9 cellular contexts compared by ENCODE assay signal in genomic region chr11:66050581-66051231, GRCh38. TPM values are rescaled to one million over a fixed set of nuclear protein-coding genes. Genes with fewer than 3 reads are reported as not detected.
DNase-seq lines count a peak whose midpoint lies in the region; ATAC-seq and TF ChIP-seq lines count a peak whose summit lies in the region.
"Had no signal": no experiment of that assay in that cellular context is flagged by ENCODE, and none has a peak within 500 bp of the region (broad histone marks: within the 10 kb centered on the region; RNA-seq: fewer than 3 reads in every experiment).

No MANE protein-coding gene starts in this region.

- TF ChIP-seq CTCF in right atrium auricular region (IDR thresholded peaks at IDR 0.05) (no peak), uterus (IDR thresholded peaks at IDR 0.05) (no peak), GM10248 (IDR thresholded peaks at IDR 0.05; ENCODE audit: control extremely low read depth, extremely low read depth, low read depth, missing control alignments) (no peak)
- TF ChIP-seq CTCF in activated CD8-positive, alpha-beta T cell treated with anti-CD3 and anti-CD28 coated beads for 36 hours (IDR thresholded peaks at IDR 0.05) = no peak

- H3K4me3 ChIP-seq in right atrium auricular region (no peak overlapping the region), uterus (no peak overlapping the region)

- no peak for DNase-seq in right atrium auricular region (ENCODE audit: low spot score)
- no peak for DNase-seq in cardiac septum (ENCODE audit: low spot score)
- peak; percentile 22 for DNase-seq in activated CD8-positive, alpha-beta T cell treated with anti-CD3 and anti-CD28 coated beads for 36 hours
- no peak for DNase-seq in memory B cell (ENCODE audit: low spot score in 2 of 2)
- no peak for DNase-seq in uterus
- no peak for DNase-seq in GM10248 (ENCODE audit: extremely low spot score)

- H3K36me3 Mint-ChIP-seq in activated CD8-positive, alpha-beta T cell treated with anti-CD3 and anti-CD28 coated beads for 36 hours (ENCODE audit: low read depth) = peaks cover 25% of the 10 kb centered on the region
- H3K36me3 Mint-ChIP-seq in memory B cell = peaks cover 13% of the 10 kb centered on the region

- POLR2A ChIA-PET in activated CD8-positive, alpha-beta T cell treated with anti-CD3 and anti-CD28 coated beads for 36 hours (lab: Charles Lee) = interaction anchor here (2.2 to 10.4 kb wide), 2 partner anchors 17 to 48 kb away, joined by 7 to 131 read pairs; partner anchors contain the start of genes BANF1, EIF1AD and PACS1
- POLR2A ChIA-PET in GM10248 (lab: Yijun Ruan, JAX) = no interaction called here

- H3K4me3 Mint-ChIP-seq in activated CD8-positive, alpha-beta T cell treated with anti-CD3 and anti-CD28 coated beads for 36 hours = peak overlapping the region; percentile 94
- peak overlapping the region; percentile 99 for H3K4me3 Mint-ChIP-seq in memory B cell

- H3K27ac Mint-ChIP-seq in activated CD8-positive, alpha-beta T cell treated with anti-CD3 and anti-CD28 coated beads for 36 hours = peak overlapping the region; percentile 86
- H3K27ac Mint-ChIP-seq in memory B cell = peak overlapping the region; percentile 90

- ATAC-seq in activated CD8-positive, alpha-beta T cell treated with anti-CD3 and anti-CD28 coated beads for 36 hours = no peak
- ATAC-seq in memory B cell (ENCODE audit: low read depth) = no peak
- ATAC-seq in HG02588 (IDR thresholded peaks at IDR 0.05; ENCODE audit: unreplicated experiment) = no peak
- no peak for ATAC-seq in HG03097 (IDR thresholded peaks at IDR 0.05; ENCODE audit: low FRiP score, unreplicated experiment)

- peaks cover 7% of the 10 kb centered on the region for H3K27me3 Mint-ChIP-seq in activated CD8-positive, alpha-beta T cell treated with anti-CD3 and anti-CD28 coated beads for 36 hours
- peaks cover 3% of the 10 kb centered on the region for H3K27me3 Mint-ChIP-seq in memory B cell

- no peaks in the 10 kb centered on the region for H3K9me3 ChIP-seq in right atrium auricular region
- no peaks in the 10 kb centered on the region for H3K9me3 ChIP-seq in uterus

- intact Hi-C loops in cardiac septum (cut with DNase I) = no loop called here
- intact Hi-C loops in activated CD8-positive, alpha-beta T cell treated with anti-CD3 and anti-CD28 coated beads for 36 hours (cut with micrococcal nuclease) = no loop called here
- intact Hi-C loops in uterus (cut with DNase I; ENCODE audit: low total_unique reads) = no loop called here

- H3K36me3 ChIP-seq in right atrium auricular region = peaks cover 16% of the 10 kb centered on the region
- no peaks in the 10 kb centered on the region for H3K36me3 ChIP-seq in uterus

- no peak for TF ChIP-seq POLR2A in uterus (IDR thresholded peaks at IDR 0.05)

- no peaks in the 10 kb centered on the region for H3K9me3 Mint-ChIP-seq in activated CD8-positive, alpha-beta T cell treated with anti-CD3 and anti-CD28 coated beads for 36 hours
- no peaks in the 10 kb centered on the region for H3K9me3 Mint-ChIP-seq in memory B cell

- H3K27me3 ChIP-seq in right atrium auricular region (no peaks in the 10 kb centered on the region), uterus (no peaks in the 10 kb centered on the region)

- H3K4me1 Mint-ChIP-seq in activated CD8-positive, alpha-beta T cell treated with anti-CD3 and anti-CD28 coated beads for 36 hours (ENCODE audit: low read depth) = peaks cover 37% of the 10 kb centered on the region
- peaks cover 19% of the 10 kb centered on the region for H3K4me1 Mint-ChIP-seq in memory B cell

- CTCF ChIA-PET in activated CD8-positive, alpha-beta T cell treated with anti-CD3 and anti-CD28 coated beads for 36 hours (lab: Charles Lee) = interaction anchor here (1.3 to 7.7 kb wide), 5 partner anchors 16 to 340 kb away, joined by 3 to 133 read pairs (median 9); partner anchors contain the start of genes CCDC85B and PACS1
- CTCF ChIA-PET in GM10248 (lab: Yijun Ruan, JAX) = interaction anchor here (1.1 to 7.3 kb wide), 4 partner anchors 9 to 166 kb away, joined by 4 to 143 read pairs (median 6); partner anchors contain the start of gene PACS1

- H3K27ac ChIP-seq in right atrium auricular region (peak overlapping the region; percentile 92 to 94), uterus (peak overlapping the region; percentile 90 to 93)

- peaks cover 3 to 39% of the 10 kb centered on the region in 2 donors for H3K4me1 ChIP-seq in right atrium auricular region
- H3K4me1 ChIP-seq in uterus = peaks cover 0 to 15% of the 10 kb centered on the region in 2 donors

RNA-seq across cellular contexts. Expression of gene SF3B2, which starts 1.5 kb away (rescaled TPM):
- total RNA-seq in right atrium auricular region (100 to 1,000 TPM in 1 of 2 donors, 10 to 100 TPM in 1; 62.5 to 111 TPM), cardiac septum (85.8 TPM), uterus (100 to 1,000 TPM in 2 of 4 donors, 10 to 100 TPM in 2; 59.9 to 195 (median 106) TPM)
- total RNA-seq in activated CD8-positive, alpha-beta T cell treated with anti-CD3 and anti-CD28 coated beads for 36 hours = 100 to 1,000 TPM; 255 to 278 TPM

RNA-seq across cellular contexts. Expression of gene GAL3ST3, which starts 1.7 kb away (rescaled TPM):
- 10 to 100 TPM; 22.7 to 29.0 TPM for total RNA-seq in right atrium auricular region
- total RNA-seq in cardiac septum = 3.1 TPM
- total RNA-seq in activated CD8-positive, alpha-beta T cell treated with anti-CD3 and anti-CD28 coated beads for 36 hours = 1 to 10 TPM in 1 of 2 experiments, under 1 TPM in 1; 0.51 to 1.0 TPM
- total RNA-seq in uterus = 1 to 10 TPM in 2 of 4 donors, under 1 TPM in 1, not detected in 1; 0.26 to 2.1 (median 1.9) TPM
- total RNA-seq: HT-29 had no signal

RNA-seq across cellular contexts. Expression of gene PACS1, which starts 19.4 kb away (rescaled TPM):
- total RNA-seq in right atrium auricular region = 10 to 100 TPM; 47.7 to 88.9 TPM
- 115 TPM for total RNA-seq in cardiac septum
- 10 to 100 TPM; 76.3 to 78.3 TPM for total RNA-seq in activated CD8-positive, alpha-beta T cell treated with anti-CD3 and anti-CD28 coated beads for 36 hours
- 10 to 100 TPM in 3 of 4 donors, 1 to 10 TPM in 1; 2.9 to 79.2 (median 57.2) TPM for total RNA-seq in uterus

RNA-seq across cellular contexts. Expression of gene CATSPER1, which starts 24.4 kb away (rescaled TPM):
- not detected for total RNA-seq in right atrium auricular region
- total RNA-seq in cardiac septum = 0.13 TPM
- not detected for total RNA-seq in activated CD8-positive, alpha-beta T cell treated with anti-CD3 and anti-CD28 coated beads for 36 hours
- under 1 TPM in 1 of 4 donors, not detected in 3; 0.26 TPM for total RNA-seq in uterus

RNA-seq across cellular contexts. Expression of gene CST6, which starts 38.9 kb away (rescaled TPM):
- total RNA-seq in right atrium auricular region = 1 to 10 TPM; 2.6 to 6.3 TPM
- total RNA-seq in cardiac septum = 1.5 TPM
- total RNA-seq in activated CD8-positive, alpha-beta T cell treated with anti-CD3 and anti-CD28 coated beads for 36 hours = under 1 TPM in 1 of 2 experiments, not detected in 1; 0.50 TPM
- under 1 TPM in 1 of 4 donors, not detected in 3; 0.59 TPM for total RNA-seq in uterus
